In genomic region chr9:20872340-20872977, GRCh38 we compare ENCODE assay signal across 1 cellular context.
TF ChIP-seq lines count a peak whose summit lies in the region.

No MANE protein-coding gene starts in this region.

TF ChIP-seq in WTC11, 78 proteins besides CTCF, POLR2A, EP300 and RAD21 (continued from another document):
- TF ChIP-seq, protein P1, sequence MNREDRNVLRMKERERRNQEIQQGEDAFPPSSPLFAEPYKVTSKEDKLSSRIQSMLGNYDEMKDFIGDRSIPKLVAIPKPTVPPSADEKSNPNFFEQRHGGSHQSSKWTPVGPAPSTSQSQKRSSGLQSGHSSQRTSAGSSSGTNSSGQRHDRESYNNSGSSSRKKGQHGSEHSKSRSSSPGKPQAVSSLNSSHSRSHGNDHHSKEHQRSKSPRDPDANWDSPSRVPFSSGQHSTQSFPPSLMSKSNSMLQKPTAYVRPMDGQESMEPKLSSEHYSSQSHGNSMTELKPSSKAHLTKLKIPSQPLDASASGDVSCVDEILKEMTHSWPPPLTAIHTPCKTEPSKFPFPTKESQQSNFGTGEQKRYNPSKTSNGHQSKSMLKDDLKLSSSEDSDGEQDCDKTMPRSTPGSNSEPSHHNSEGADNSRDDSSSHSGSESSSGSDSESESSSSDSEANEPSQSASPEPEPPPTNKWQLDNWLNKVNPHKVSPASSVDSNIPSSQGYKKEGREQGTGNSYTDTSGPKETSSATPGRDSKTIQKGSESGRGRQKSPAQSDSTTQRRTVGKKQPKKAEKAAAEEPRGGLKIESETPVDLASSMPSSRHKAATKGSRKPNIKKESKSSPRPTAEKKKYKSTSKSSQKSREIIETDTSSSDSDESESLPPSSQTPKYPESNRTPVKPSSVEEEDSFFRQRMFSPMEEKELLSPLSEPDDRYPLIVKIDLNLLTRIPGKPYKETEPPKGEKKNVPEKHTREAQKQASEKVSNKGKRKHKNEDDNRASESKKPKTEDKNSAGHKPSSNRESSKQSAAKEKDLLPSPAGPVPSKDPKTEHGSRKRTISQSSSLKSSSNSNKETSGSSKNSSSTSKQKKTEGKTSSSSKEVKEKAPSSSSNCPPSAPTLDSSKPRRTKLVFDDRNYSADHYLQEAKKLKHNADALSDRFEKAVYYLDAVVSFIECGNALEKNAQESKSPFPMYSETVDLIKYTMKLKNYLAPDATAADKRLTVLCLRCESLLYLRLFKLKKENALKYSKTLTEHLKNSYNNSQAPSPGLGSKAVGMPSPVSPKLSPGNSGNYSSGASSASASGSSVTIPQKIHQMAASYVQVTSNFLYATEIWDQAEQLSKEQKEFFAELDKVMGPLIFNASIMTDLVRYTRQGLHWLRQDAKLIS (CRISPR knock-in tag; IDR thresholded peaks at IDR 0.05; ENCODE audit: borderline replicate concordance): no peak
- no peak for TF ChIP-seq NR1H2 (CRISPR knock-in tag; IDR thresholded peaks at IDR 0.05)
